ENCODE assay signal across 1 cellular context in the genomic region with DNA sequence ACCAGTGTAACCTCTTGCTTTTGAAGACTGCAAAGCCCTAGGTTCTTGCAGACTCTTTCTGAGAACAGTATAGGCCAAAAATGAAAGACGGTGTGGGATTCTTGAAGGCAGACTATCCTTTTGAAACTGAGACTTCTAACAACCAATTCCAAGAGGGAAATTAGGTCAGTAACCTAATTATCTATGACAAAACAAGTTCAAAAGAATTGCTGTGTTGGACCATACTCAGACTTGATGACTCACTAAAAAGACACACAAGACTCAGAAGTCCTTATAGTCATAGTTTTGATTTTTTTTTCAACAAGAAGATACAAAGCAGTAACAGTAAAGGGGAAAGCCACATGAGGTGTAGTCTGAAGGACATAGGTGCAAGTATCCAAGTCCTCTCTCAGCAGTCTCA.
TF ChIP-seq lines count a peak whose summit lies in the region.

No MANE protein-coding gene starts in this region.

TF ChIP-seq in SK-N-SH, 30 proteins besides CTCF, POLR2A, EP300 and RAD21 (continued from another document):
- TF ChIP-seq USF2 (IDR thresholded peaks at IDR 0.05; ENCODE audit: borderline replicate concordance, low read depth, low read length) (no peak), RXRA (IDR thresholded peaks at IDR 0.05; ENCODE audit: borderline replicate concordance, low read depth) (no peak), FOSL2 (IDR thresholded peaks at IDR 0.05; ENCODE audit: borderline replicate concordance, low read depth) (no peak), MXI1 (IDR thresholded peaks at IDR 0.05; ENCODE audit: low read depth, low read length) (no peak), SMC3 (IDR thresholded peaks at IDR 0.05; ENCODE audit: low read depth, low read length) (no peak), TCF12 (IDR thresholded peaks at IDR 0.05) (no peak), ZBTB33 (IDR thresholded peaks at IDR 0.05; ENCODE audit: borderline replicate concordance, low read depth) (no peak), YY1 (IDR thresholded peaks at IDR 0.05; ENCODE audit: low read depth) (no peak), NRF1 (IDR thresholded peaks at IDR 0.05; ENCODE audit: low read depth, low read length) (no peak), GABPA (IDR thresholded peaks at IDR 0.05; ENCODE audit: low read depth) (no peak), RFX5 (IDR thresholded peaks at IDR 0.05; ENCODE audit: low read length) (no peak)
- TF ChIP-seq, protein P1, sequence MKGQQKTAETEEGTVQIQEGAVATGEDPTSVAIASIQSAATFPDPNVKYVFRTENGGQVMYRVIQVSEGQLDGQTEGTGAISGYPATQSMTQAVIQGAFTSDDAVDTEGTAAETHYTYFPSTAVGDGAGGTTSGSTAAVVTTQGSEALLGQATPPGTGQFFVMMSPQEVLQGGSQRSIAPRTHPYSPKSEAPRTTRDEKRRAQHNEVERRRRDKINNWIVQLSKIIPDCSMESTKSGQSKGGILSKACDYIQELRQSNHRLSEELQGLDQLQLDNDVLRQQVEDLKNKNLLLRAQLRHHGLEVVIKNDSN (IDR thresholded peaks at IDR 0.05; ENCODE audit: borderline replicate concordance, low read depth): no peak
